In genomic region chr17:77119668-77120301, GRCh38 we compare ENCODE assay signal across 20 cellular contexts. TPM values are rescaled to one million over a fixed set of nuclear protein-coding genes. Genes with fewer than 3 reads are reported as not detected.
DNase-seq lines count a peak whose midpoint lies in the region; ATAC-seq, FAIRE-seq and TF ChIP-seq lines count a peak whose summit lies in the region.
"Had no signal": no experiment of that assay in that cellular context is flagged by ENCODE, and none has a peak within 500 bp of the region (broad histone marks: within the 10 kb centered on the region; RNA-seq: fewer than 3 reads in every experiment).

No MANE protein-coding gene starts in this region.

- peak; percentile 96 for FAIRE-seq in G401.6 (lab: Jason Lieb, UNC)

- peaks cover 32% of the 10 kb centered on the region for H3K4me1 ChIP-seq in psoas muscle

- DNase-seq in NCI-H69 (lab: John Stamatoyannopoulos, UW), result peak; percentile 50
- DNase-seq in islet precursor cell, result peak; percentile 66
- DNase-seq in psoas muscle, result no peak
- DNase-seq in SIG-M5 (lab: John Stamatoyannopoulos, UW), result no peak
- DNase-seq in DMS53 (lab: John Stamatoyannopoulos, UW), result no peak
- DNase-seq: activated CD8-positive, alpha-beta T cell treated with anti-CD3 and anti-CD28 coated beads, Interleukin-2, amount 10 ng/mL, durations not matched to agents 7 days and 5 days; activated T-cell treated with anti-CD3 and anti-CD28 coated beads, Interleukin-2, amount 50 U/mL, for 4 hours; AML-193; COR-L47; foreskin keratinocyte; GOT3; mucosa of descending colon; NCI-H2171; PC-9; sigmoid colon had no signal

- no peak for TF ChIP-seq CTCF in psoas muscle (IDR thresholded peaks at IDR 0.05)

- ATAC-seq in psoas muscle, result no peak
- no peak for ATAC-seq in GM21360 (IDR thresholded peaks at IDR 0.05; ENCODE audit: unreplicated experiment)
- ATAC-seq in HG03095 (IDR thresholded peaks at IDR 0.05; ENCODE audit: unreplicated experiment), result no peak
- ATAC-seq: activated CD4-positive, CD25-positive, alpha-beta regulatory T cell treated with anti-CD3 and anti-CD28 coated beads, Interleukin-2, amount 50 U/mL, for 24 hours; activated CD8-positive, alpha-beta T cell treated with anti-CD3 and anti-CD28 coated beads, Interleukin-2, amount 10 ng/mL, durations not matched to agents 7 days and 5 days; activated T-cell treated with anti-CD3 and anti-CD28 coated beads, Interleukin-2, amount 50 U/mL, for 4 hours; foreskin keratinocyte; mucosa of descending colon had no signal

- no peaks in the 10 kb centered on the region for H3K9me3 ChIP-seq in psoas muscle
- H3K9me3 ChIP-seq: mucosa of descending colon, sigmoid colon had no signal

- 65 to 67% (median 65%) methylated on average over 10 of the region's 10 CpGs for WGBS in psoas muscle, 3 donors

- intact Hi-C loops in psoas muscle (cut with DNase I), result no loop called here

- H3K27me3 ChIP-seq in psoas muscle (ENCODE audit: insufficient read depth in 3 of 3, low read length in 2 of 3), result no peaks in the 10 kb centered on the region
- H3K27me3 ChIP-seq: foreskin keratinocyte, sigmoid colon had no signal

- peak overlapping the region; percentile 72 for H3K27ac ChIP-seq in psoas muscle
- H3K27ac ChIP-seq: epithelial cell of prostate, foreskin keratinocyte, PC-9 had no signal

- H3K36me3 ChIP-seq in psoas muscle (ENCODE audit: insufficient read depth in 1 of 2, low read depth in 1 of 2), result no peaks in the 10 kb centered on the region
- H3K36me3 ChIP-seq: sigmoid colon had no signal

- H3K4me3 ChIP-seq in psoas muscle, result no peak overlapping the region
- H3K4me3 ChIP-seq: mucosa of descending colon, PC-9, sigmoid colon had no signal

RNA-seq across cellular contexts. Expression of gene SEC14L1, which starts 21.0 kb away (rescaled TPM):
- 10 to 100 TPM; 68.7 to 98.9 (median 73.0) TPM for total RNA-seq in psoas muscle
- 10 to 100 TPM; 38.6 to 84.2 (median 43.2) TPM for polyA plus RNA-seq in psoas muscle

Comparison
In these comparisons a context has a peak if more than half of its experiments do, and no peak if none do; other contexts are left out.
1. DNase-seq: peak in NCI-H69 (single experiment) and islet precursor cell (single experiment); none in psoas muscle (0 of 2), SIG-M5 (single experiment) and DMS53 (single experiment).